ENCODE assay signal across 9 cellular contexts in genomic region chr6:138106665-138107077, GRCh38. TPM values are rescaled to one million over a fixed set of nuclear protein-coding genes. Genes with fewer than 3 reads are reported as not detected.
A peak's percentile ranks its signal among the peaks of the same experiment; 100 is the strongest.
DNase-seq lines count a peak whose midpoint lies in the region; ATAC-seq and TF ChIP-seq lines count a peak whose summit lies in the region.
"Had no signal": no experiment of that assay in that cellular context is flagged by ENCODE, and none has a peak within 500 bp of the region (broad histone marks: within the 10 kb centered on the region; RNA-seq: fewer than 3 reads in every experiment).

No MANE protein-coding gene starts in this region.

- TF ChIP-seq CTCF in BE2C (IDR thresholded peaks at IDR 0.05; ENCODE audit: low read depth, low read length) (no peak), dorsolateral prefrontal cortex (IDR thresholded peaks at IDR 0.05 in 54 of 56, conservative IDR thresholded peaks at IDR 0.05 in 2 of 56; ENCODE audit: low read depth in 1 of 56, partially characterized antibody in 56 of 56) (no peak)

- H3K4me1 Mint-ChIP-seq in naive thymus-derived CD8-positive, alpha-beta T cell = peaks cover 12 to 24% (median 20%) of the 10 kb centered on the region in 4 donors

- peak overlapping the region; percentile 98 for H3K9ac ChIP-seq in HUES6 (ENCODE audit: low read length)

- H3K4me3 ChIP-seq in BE2C (ENCODE audit: low read depth, low read length) (peak overlapping the region; percentile 11), HUES6 (ENCODE audit: low read depth, low read length) (peak overlapping the region; percentile 95), dorsolateral prefrontal cortex (peak overlapping the region; percentile 53 to 82 (median 69))

- H3K27me3 ChIP-seq in BE2C = peaks cover 58% of the 10 kb centered on the region
- H3K27me3 ChIP-seq in HUES6 (ENCODE audit: control insufficient read depth, insufficient read depth, low read length) = peaks cover 9% of the 10 kb centered on the region
- peaks cover 0 to 27% (median 0%) of the 10 kb centered on the region in 45 donors for H3K27me3 ChIP-seq in dorsolateral prefrontal cortex

- DNase-seq in BE2C (no peak), dorsolateral prefrontal cortex (no peak), NCI-H2081 treated with DMSO at 0.1 percent for 48 hours (lab: John Stamatoyannopoulos, UW) (no peak), A172 (ENCODE audit: low spot score) (no peak), UCSD-AML1 (lab: John Stamatoyannopoulos, UW; ENCODE audit: unreplicated experiment) (no peak)
- DNase-seq in naive thymus-derived CD8-positive, alpha-beta T cell = peak in 1 of 10 donors; percentile 5
- DNase-seq: NCI-H524 treated with DMSO at 0.1 percent for 48 hours had no signal

- H3K27me3 Mint-ChIP-seq in naive thymus-derived CD8-positive, alpha-beta T cell = peaks cover 23 to 65% (median 39%) of the 10 kb centered on the region in 5 donors

- H3K27ac ChIP-seq in HUES6 (ENCODE audit: low read depth, low read length) = peak overlapping the region; percentile 92; the same call in 1 of the 2 replicates
- H3K27ac ChIP-seq in dorsolateral prefrontal cortex = peak overlapping the region in 23 of 59 donors; percentile 4 to 83 (median 63)

- H3K4me3 Mint-ChIP-seq in naive thymus-derived CD8-positive, alpha-beta T cell = peak overlapping the region; percentile 80 to 95 (median 86)

- intact Hi-C loops in dorsolateral prefrontal cortex (cut with DNase I) = loop anchor here (5.0 kb wide), 2 partner anchors 104 to 399 kb away; no protein-coding TSS in a partner anchor

- POLR2A ChIA-PET in naive thymus-derived CD8-positive, alpha-beta T cell (lab: Charles Lee) = interaction anchor here (0.5 to 0.6 kb wide), 2 partner anchors 179 to 919 kb away, joined by 3 to 5 read pairs; no protein-coding TSS in a partner anchor

- H3K36me3 ChIP-seq in BE2C (no peaks in the 10 kb centered on the region), HUES6 (ENCODE audit: control insufficient read depth, insufficient read depth, low read length) (peaks cover 12% of the 10 kb centered on the region; the same call in 1 of the 2 replicates)

- no peaks in the 10 kb centered on the region; the same call in 1 of the 2 replicates for H3K9me3 ChIP-seq in BE2C
- no peaks in the 10 kb centered on the region; the same call in 1 of the 2 replicates for H3K9me3 ChIP-seq in HUES6 (ENCODE audit: control insufficient read depth, insufficient read depth, low read depth, low read length)

- ATAC-seq in naive thymus-derived CD8-positive, alpha-beta T cell = no peak
- no peak for ATAC-seq in GM21786 (IDR thresholded peaks at IDR 0.05; ENCODE audit: unreplicated experiment)

- no peaks in the 10 kb centered on the region for H3K4me1 ChIP-seq in BE2C
- H3K4me1 ChIP-seq in HUES6 (ENCODE audit: control insufficient read depth, insufficient read depth, low read length) = peaks cover 22% of the 10 kb centered on the region

- no peaks in the 10 kb centered on the region for H3K9me3 Mint-ChIP-seq in naive thymus-derived CD8-positive, alpha-beta T cell

- peaks cover 0 to 2% (median 0%) of the 10 kb centered on the region in 3 donors for H3K36me3 Mint-ChIP-seq in naive thymus-derived CD8-positive, alpha-beta T cell

- H3K27ac Mint-ChIP-seq in naive thymus-derived CD8-positive, alpha-beta T cell = peak overlapping the region in 2 of 10 donors; percentile 11 to 60

RNA-seq across cellular contexts. Expression of gene PERP, which starts 0.5 kb away (rescaled TPM):
- polyA plus RNA-seq in BE2C (2012; ENCODE audit: insufficient read depth, insufficient read length, low read depth) = not detected
- total RNA-seq in dorsolateral prefrontal cortex = 1 to 10 TPM; 1.4 to 7.5 (median 3.3) TPM
- under 1 TPM; 0.27 to 0.39 TPM for total RNA-seq in naive thymus-derived CD8-positive, alpha-beta T cell
- polyA plus RNA-seq in naive thymus-derived CD8-positive, alpha-beta T cell = under 1 TPM; 0.05 to 0.77 (median 0.48) TPM
- total RNA-seq in A172 (2014; rRNA removed; shearing (Covaris generic)) = 71.5 and 96.5 TPM in 2 replicates

RNA-seq across cellular contexts. Expression of gene ARFGEF3, which starts 55.1 kb away (rescaled TPM):
- 0.14 TPM for polyA plus RNA-seq in BE2C (2012; ENCODE audit: insufficient read depth, insufficient read length, low read depth)
- total RNA-seq in dorsolateral prefrontal cortex = 10 to 100 TPM; 30.0 to 93.7 (median 67.0) TPM
- total RNA-seq in naive thymus-derived CD8-positive, alpha-beta T cell = not detected
- polyA plus RNA-seq in naive thymus-derived CD8-positive, alpha-beta T cell = not detected
- 3.1 and 3.5 TPM in 2 replicates for total RNA-seq in A172 (2014; rRNA removed; shearing (Covaris generic))

Comparison
In these comparisons a context has a peak if more than half of its experiments do, and no peak if none do; other contexts are left out.
1. H3K4me3 ChIP-seq: peak in every context shown above with its lines; median percentile 95 in HUES6; 69 in dorsolateral prefrontal cortex; 11 in BE2C.